ENCODE assay signal across 1 cellular context in the genomic region with DNA sequence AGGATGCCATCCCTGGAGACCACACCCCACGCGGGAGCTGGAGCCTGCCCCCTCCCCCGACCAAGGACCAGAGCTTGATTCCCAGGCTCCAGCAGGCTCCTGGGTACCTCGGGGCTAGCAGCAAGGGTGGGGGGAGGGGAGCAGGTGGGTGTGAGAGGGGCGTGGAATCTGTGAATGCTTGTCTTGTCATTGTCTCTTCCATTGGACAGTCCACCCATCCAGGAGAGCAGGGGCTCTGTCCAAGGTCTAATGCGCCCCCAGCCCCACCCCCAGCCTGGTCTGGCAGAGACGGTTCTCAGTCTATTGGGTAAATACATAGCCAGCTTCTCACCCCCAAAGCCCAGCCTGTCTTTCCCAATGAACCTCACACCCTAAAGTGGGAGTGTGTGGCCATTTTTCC.
TF ChIP-seq lines count a peak whose summit lies in the region.

No MANE protein-coding gene starts in this region.

TF ChIP-seq in SK-N-SH, 30 proteins besides CTCF, POLR2A, EP300 and RAD21 (continued from another document):
- TF ChIP-seq, protein P1, sequence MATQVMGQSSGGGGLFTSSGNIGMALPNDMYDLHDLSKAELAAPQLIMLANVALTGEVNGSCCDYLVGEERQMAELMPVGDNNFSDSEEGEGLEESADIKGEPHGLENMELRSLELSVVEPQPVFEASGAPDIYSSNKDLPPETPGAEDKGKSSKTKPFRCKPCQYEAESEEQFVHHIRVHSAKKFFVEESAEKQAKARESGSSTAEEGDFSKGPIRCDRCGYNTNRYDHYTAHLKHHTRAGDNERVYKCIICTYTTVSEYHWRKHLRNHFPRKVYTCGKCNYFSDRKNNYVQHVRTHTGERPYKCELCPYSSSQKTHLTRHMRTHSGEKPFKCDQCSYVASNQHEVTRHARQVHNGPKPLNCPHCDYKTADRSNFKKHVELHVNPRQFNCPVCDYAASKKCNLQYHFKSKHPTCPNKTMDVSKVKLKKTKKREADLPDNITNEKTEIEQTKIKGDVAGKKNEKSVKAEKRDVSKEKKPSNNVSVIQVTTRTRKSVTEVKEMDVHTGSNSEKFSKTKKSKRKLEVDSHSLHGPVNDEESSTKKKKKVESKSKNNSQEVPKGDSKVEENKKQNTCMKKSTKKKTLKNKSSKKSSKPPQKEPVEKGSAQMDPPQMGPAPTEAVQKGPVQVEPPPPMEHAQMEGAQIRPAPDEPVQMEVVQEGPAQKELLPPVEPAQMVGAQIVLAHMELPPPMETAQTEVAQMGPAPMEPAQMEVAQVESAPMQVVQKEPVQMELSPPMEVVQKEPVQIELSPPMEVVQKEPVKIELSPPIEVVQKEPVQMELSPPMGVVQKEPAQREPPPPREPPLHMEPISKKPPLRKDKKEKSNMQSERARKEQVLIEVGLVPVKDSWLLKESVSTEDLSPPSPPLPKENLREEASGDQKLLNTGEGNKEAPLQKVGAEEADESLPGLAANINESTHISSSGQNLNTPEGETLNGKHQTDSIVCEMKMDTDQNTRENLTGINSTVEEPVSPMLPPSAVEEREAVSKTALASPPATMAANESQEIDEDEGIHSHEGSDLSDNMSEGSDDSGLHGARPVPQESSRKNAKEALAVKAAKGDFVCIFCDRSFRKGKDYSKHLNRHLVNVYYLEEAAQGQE (IDR thresholded peaks at IDR 0.05; ENCODE audit: low read depth, low read length), result no peak
- no peak for TF ChIP-seq FOXJ3 (CRISPR knock-in tag; IDR thresholded peaks at IDR 0.05)
- no peak for TF ChIP-seq MEF2A (IDR thresholded peaks at IDR 0.05; ENCODE audit: borderline replicate concordance, low read depth)
- TF ChIP-seq FOSL2 (IDR thresholded peaks at IDR 0.05; ENCODE audit: borderline replicate concordance, low read depth), result no peak
- TF ChIP-seq, protein P2, sequence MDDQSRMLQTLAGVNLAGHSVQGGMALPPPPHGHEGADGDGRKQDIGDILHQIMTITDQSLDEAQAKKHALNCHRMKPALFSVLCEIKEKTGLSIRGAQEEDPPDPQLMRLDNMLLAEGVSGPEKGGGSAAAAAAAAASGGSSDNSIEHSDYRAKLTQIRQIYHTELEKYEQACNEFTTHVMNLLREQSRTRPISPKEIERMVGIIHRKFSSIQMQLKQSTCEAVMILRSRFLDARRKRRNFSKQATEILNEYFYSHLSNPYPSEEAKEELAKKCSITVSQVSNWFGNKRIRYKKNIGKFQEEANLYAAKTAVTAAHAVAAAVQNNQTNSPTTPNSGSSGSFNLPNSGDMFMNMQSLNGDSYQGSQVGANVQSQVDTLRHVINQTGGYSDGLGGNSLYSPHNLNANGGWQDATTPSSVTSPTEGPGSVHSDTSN (IDR thresholded peaks at IDR 0.05), result no peak
- TF ChIP-seq ELF1 (IDR thresholded peaks at IDR 0.05), result no peak
- no peak for TF ChIP-seq YY1 (IDR thresholded peaks at IDR 0.05; ENCODE audit: low read depth)
- no peak for TF ChIP-seq TAF1 (IDR thresholded peaks at IDR 0.05; ENCODE audit: borderline replicate concordance, low read depth, low read length)
- TF ChIP-seq, protein P3, sequence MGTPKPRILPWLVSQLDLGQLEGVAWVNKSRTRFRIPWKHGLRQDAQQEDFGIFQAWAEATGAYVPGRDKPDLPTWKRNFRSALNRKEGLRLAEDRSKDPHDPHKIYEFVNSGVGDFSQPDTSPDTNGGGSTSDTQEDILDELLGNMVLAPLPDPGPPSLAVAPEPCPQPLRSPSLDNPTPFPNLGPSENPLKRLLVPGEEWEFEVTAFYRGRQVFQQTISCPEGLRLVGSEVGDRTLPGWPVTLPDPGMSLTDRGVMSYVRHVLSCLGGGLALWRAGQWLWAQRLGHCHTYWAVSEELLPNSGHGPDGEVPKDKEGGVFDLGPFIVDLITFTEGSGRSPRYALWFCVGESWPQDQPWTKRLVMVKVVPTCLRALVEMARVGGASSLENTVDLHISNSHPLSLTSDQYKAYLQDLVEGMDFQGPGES (IDR thresholded peaks at IDR 0.05; ENCODE audit: low read depth, low read length), result no peak
- no peak for TF ChIP-seq TCF12 (IDR thresholded peaks at IDR 0.05)
